In the genomic region with DNA sequence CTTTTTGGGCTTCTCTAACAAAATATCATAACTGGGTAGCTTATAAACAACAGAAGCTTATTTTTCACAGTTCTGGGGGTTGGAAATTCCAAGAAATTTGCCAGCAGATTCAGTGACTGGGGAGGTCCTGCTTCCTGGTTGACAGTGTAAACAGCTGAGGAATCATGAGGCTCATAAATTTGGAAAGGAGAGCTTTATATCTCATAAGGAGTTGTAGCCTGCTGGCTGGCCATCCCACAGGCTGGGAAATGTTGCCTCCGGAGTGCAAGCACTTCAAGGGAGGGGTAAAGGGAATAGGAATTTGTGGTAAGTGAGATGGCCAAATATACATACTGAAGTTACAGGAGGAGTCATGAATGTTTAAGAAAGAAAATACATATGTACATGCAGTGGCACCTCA, we compare ENCODE assay signal across 19 cellular contexts.
DNase-seq lines count a peak whose midpoint lies in the region; ATAC-seq and TF ChIP-seq lines count a peak whose summit lies in the region.
"Had no signal": no experiment of that assay in that cellular context is flagged by ENCODE, and none has a peak within 500 bp of the region (broad histone marks: within the 10 kb centered on the region; RNA-seq: fewer than 3 reads in every experiment).

No MANE protein-coding gene starts in this region.

- no peaks in the 10 kb centered on the region for H3K36me3 ChIP-seq in body of pancreas (replicated peaks in 1 of 2; ENCODE audit: insufficient read depth in 1 of 2, low read depth in 2 of 2)

- H3K9me3 ChIP-seq in body of pancreas, result no peaks in the 10 kb centered on the region

- no peak overlapping the region for H3K4me3 ChIP-seq in fibroblast of the aortic adventitia (ENCODE audit: low read depth, low read length)
- no peak overlapping the region for H3K4me3 ChIP-seq in body of pancreas

- ATAC-seq in GM19351 (IDR thresholded peaks at IDR 0.05; ENCODE audit: unreplicated experiment) (no peak), body of pancreas (no peak)
- ATAC-seq: SK-N-SH treated with all-trans-retinoic acid at 6 μM for 48 hours had no signal

- no peak overlapping the region for H3K4me3 Mint-ChIP-seq in Calu3 (ENCODE audit: low read depth, unreplicated experiment)
- H3K4me3 Mint-ChIP-seq in nephron, result no peak overlapping the region
- no peak overlapping the region for H3K4me3 Mint-ChIP-seq in osteocyte (ENCODE audit: unreplicated experiment)
- H3K4me3 Mint-ChIP-seq: B cell, CD14-positive monocyte, HFFc6 had no signal

- H3K27ac Mint-ChIP-seq in Calu3 (ENCODE audit: unreplicated experiment) (peak overlapping the region; percentile 15), nephron (peak overlapping the region; percentile 37 to 74 (median 72)), osteocyte (ENCODE audit: unreplicated experiment) (no peak overlapping the region)
- H3K27ac Mint-ChIP-seq: B cell, CD14-positive monocyte, HFFc6 had no signal

- H3K4me1 Mint-ChIP-seq in Calu3 (ENCODE audit: low read depth, unreplicated experiment) (peaks cover 10% of the 10 kb centered on the region), nephron (peaks cover 12% of the 10 kb centered on the region), osteocyte (ENCODE audit: unreplicated experiment) (no peaks in the 10 kb centered on the region)
- H3K4me1 Mint-ChIP-seq: B cell had no signal

- no peak overlapping the region for H3K27ac ChIP-seq in body of pancreas
- H3K27ac ChIP-seq: RWPE1 had no signal

- no TSS peak for BruUV-seq in Calu3 (replicated peaks; lab: Mats Ljungman, UMichigan)

- H3K4me1 ChIP-seq in body of pancreas, result no peaks in the 10 kb centered on the region

- intact Hi-C loops in Calu3 (cut with micrococcal nuclease; ENCODE audit: unreplicated experiment) (loop anchor here (10.0 kb wide), 1 partner anchor 151 kb away; no protein-coding TSS in a partner anchor), body of pancreas (cut with DNase I) (no loop called here)

- H3K27me3 Mint-ChIP-seq in Calu3 (ENCODE audit: unreplicated experiment), result no peaks in the 10 kb centered on the region
- no peaks in the 10 kb centered on the region for H3K27me3 Mint-ChIP-seq in nephron (ENCODE audit: low read depth)
- H3K27me3 Mint-ChIP-seq in osteocyte (ENCODE audit: unreplicated experiment), result no peaks in the 10 kb centered on the region
- H3K27me3 Mint-ChIP-seq: B cell had no signal

- DNase-seq in Calu3 (no peak), M059J (ENCODE audit: low read depth) (peak; percentile 5), fibroblast of the aortic adventitia (ENCODE audit: low read depth) (peak; percentile 13), medulla oblongata (ENCODE audit: extremely low spot score) (no peak), osteocyte (ENCODE audit: extremely low spot score, unreplicated experiment) (no peak), body of pancreas (no peak)
- DNase-seq: DMS 273 treated with DMSO at 0.1 percent for 48 hours, DND-41, HFFc6, NCI-H1092 treated with DMSO at 0.1 percent for 48 hours, NCI-H1436 treated with DMSO at 0.1 percent for 48 hours, NCI-H1930, SHP77 treated with DMSO at 0.1 percent for 48 hours had no signal

- TF ChIP-seq POLR2A in body of pancreas (IDR thresholded peaks at IDR 0.05), result no peak

- H3K36me3 Mint-ChIP-seq in Calu3 (ENCODE audit: insufficient read depth, unreplicated experiment) (no peaks in the 10 kb centered on the region), nephron (ENCODE audit: low read depth) (peaks cover 4% of the 10 kb centered on the region), osteocyte (ENCODE audit: unreplicated experiment) (no peaks in the 10 kb centered on the region)
- H3K36me3 Mint-ChIP-seq: CD14-positive monocyte had no signal

- H3K27me3 ChIP-seq in body of pancreas, result no peaks in the 10 kb centered on the region

- H3K9me3 Mint-ChIP-seq in Calu3 (ENCODE audit: low read depth, unreplicated experiment) (no peaks in the 10 kb centered on the region), nephron (peaks cover 5% of the 10 kb centered on the region), osteocyte (ENCODE audit: unreplicated experiment) (no peaks in the 10 kb centered on the region)
- H3K9me3 Mint-ChIP-seq: HFFc6 had no signal

- 68 to 75% methylated on average over 1 of the region's 1 CpG for WGBS in body of pancreas, 2 donors

- CTCF ChIA-PET in Calu3 (lab: Charles Lee), result no interaction called here

- TF ChIP-seq CTCF in Calu3 (IDR thresholded peaks at IDR 0.05; ENCODE audit: unreplicated experiment), result no peak
- no peak for TF ChIP-seq CTCF in fibroblast of the aortic adventitia (IDR thresholded peaks at IDR 0.05; ENCODE audit: insufficient read depth, low read length)
- TF ChIP-seq CTCF in nephron (IDR thresholded peaks at IDR 0.05; ENCODE audit: unreplicated experiment in 3 of 3), result no peak
- no peak for TF ChIP-seq CTCF in osteocyte (IDR thresholded peaks at IDR 0.05)
- TF ChIP-seq CTCF in body of pancreas (IDR thresholded peaks at IDR 0.05), result no peak

Comparison
In these comparisons a context has a peak if more than half of its experiments do, and no peak if none do; other contexts are left out.
1. DNase-seq: peak in M059J (single experiment) and fibroblast of the aortic adventitia (single experiment); none in Calu3 (single experiment), medulla oblongata (single experiment), osteocyte (single experiment) and body of pancreas (0 of 4).